17 cellular contexts compared by ENCODE assay signal in the genomic region with DNA sequence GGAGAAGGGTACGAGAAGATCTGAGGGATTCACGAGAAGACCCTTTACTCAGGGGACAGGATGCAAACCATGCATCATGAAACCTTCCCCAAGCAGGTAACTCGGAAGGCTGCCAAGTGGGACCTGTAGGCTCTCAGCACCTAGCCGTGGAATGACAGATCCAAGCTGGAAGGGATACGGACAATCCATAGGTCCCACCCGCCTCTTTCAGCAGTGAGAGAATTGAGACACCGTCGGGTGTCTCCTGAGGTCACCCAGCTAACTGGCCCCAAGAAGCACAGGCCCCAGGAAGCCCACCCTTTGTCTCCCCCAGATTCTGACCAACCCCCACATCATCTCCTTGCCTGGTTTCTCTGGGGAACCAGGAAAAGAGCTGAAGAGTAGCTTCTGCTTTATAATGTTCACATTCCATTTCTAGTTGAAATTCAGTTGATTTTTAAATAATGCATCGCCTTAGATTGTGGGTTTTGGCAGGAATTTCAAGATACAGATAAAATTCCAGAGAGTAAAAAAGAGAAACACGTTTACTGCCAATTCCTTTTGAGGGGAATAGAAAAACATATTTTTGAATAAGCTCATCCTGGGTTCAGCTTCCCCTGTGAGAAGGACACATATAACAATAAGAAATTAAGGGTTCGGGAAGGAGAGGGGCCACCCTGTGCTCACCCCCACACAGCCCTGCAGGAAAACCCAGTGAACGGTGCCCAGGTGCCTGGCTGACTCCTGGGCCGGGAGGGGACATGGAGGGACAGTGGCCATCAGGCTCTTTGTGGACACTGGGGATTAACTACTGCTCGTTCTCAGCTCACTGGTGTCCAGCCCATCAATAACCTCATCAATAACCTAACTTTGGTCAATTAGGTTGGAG. TPM values are rescaled to one million over a fixed set of nuclear protein-coding genes. Genes with fewer than 3 reads are reported as not detected.
A peak's percentile ranks its signal among the peaks of the same experiment; 100 is the strongest.
DNase-seq lines count a peak whose midpoint lies in the region; ATAC-seq, FAIRE-seq and TF ChIP-seq lines count a peak whose summit lies in the region.
"Had no signal": no experiment of that assay in that cellular context is flagged by ENCODE, and none has a peak within 500 bp of the region (broad histone marks: within the 10 kb centered on the region; RNA-seq: fewer than 3 reads in every experiment).

No MANE protein-coding gene starts in this region.

- POLR2A ChIA-PET in K562 (lab: Yijun Ruan, JAX) = interaction anchor here (0.5 to 0.6 kb wide), 2 partner anchors 143 to 146 kb away, joined by 3 to 4 read pairs; no protein-coding TSS in a partner anchor

- peaks cover 3% of the 10 kb centered on the region for H3K9me1 ChIP-seq in K562 (ENCODE audit: control insufficient read depth, insufficient read depth, low read length)

- in situ Hi-C loops in K562 (cut with MboI) = no loop called here

- intact Hi-C loops in Right ventricle myocardium inferior (cut with DNase I) (loop anchor here (5.0 kb wide), 1 partner anchor 1089 kb away; no protein-coding TSS in a partner anchor), K562 (cut with micrococcal nuclease) (no loop called here)

- 2% methylated on average over 14 of the region's 14 CpGs for WGBS in K562 (ENCODE audit: insufficient coverage, low coverage, missing lambda C conversion rate)

- TF ChIP-seq POLR2A in K562 (conservative IDR thresholded peaks at IDR 0.05) = no peak

- BruUV-seq in K562 (replicated peaks; lab: Mats Ljungman, UMichigan) = no TSS peak

- H3K9me3 ChIP-seq in right atrium auricular region = no peaks in the 10 kb centered on the region
- no peaks in the 10 kb centered on the region for H3K9me3 ChIP-seq in K562 (replicated peaks; ENCODE audit: control insufficient read depth, insufficient read depth, low read depth, low read length)
- no peaks in the 10 kb centered on the region for H3K9me3 ChIP-seq in osteoblast (ENCODE audit: low read depth, low read length)

- CTCF ChIA-PET in K562 (lab: Yijun Ruan, JAX; ENCODE audit: low intra/inter-chr PET ratio) = no interaction called here

- H3K4me1 ChIP-seq in right atrium auricular region (peaks cover 0 to 7% of the 10 kb centered on the region in 2 donors), K562 (replicated peaks in 1 of 2; ENCODE audit: control insufficient read depth in 2 of 2, insufficient read depth in 2 of 2, low read length in 2 of 2) (peaks cover 0 to 12% of the 10 kb centered on the region in 2 experiments; a peak in 2 of 5 replicates), osteoblast (ENCODE audit: insufficient read depth, low read length) (peaks cover 33% of the 10 kb centered on the region)
- H3K4me1 ChIP-seq: BLaER1 had no signal

- TF ChIP-seq CTCF in right atrium auricular region (IDR thresholded peaks at IDR 0.05) (no peak), K562 (IDR thresholded peaks at IDR 0.05 in 2 of 3, conservative IDR thresholded peaks at IDR 0.05 in 1 of 3; ENCODE audit: insufficient read depth in 2 of 3, low read depth in 1 of 3, low read length in 3 of 3) (no peak), osteoblast (IDR thresholded peaks at IDR 0.05; ENCODE audit: extremely low read depth, low read depth, low read length) (no peak)

- TF ChIP-seq EP300 in K562 (IDR thresholded peaks at IDR 0.05; ENCODE audit: low read length) = no peak

- H4K20me1 ChIP-seq in K562 (replicated peaks; ENCODE audit: control insufficient read depth, insufficient read depth, low read length) (0 out of 2 replicates have a peak, but pooled peaks cover 6% of the 10 kb centered on the region), osteoblast (ENCODE audit: insufficient read depth, low read length) (no peaks in the 10 kb centered on the region)
- H4K20me1 ChIP-seq: BLaER1 had no signal

- H2AFZ ChIP-seq in K562 (ENCODE audit: low read depth, low read length) = no peak overlapping the region
- H2AFZ ChIP-seq in osteoblast (ENCODE audit: low read length) = no peak overlapping the region

- no peak for TF ChIP-seq RAD21 in K562 (CRISPR knock-in tag; conservative IDR thresholded peaks at IDR 0.05 in 1 of 2, IDR thresholded peaks at IDR 0.05 in 1 of 2)

- DNase-seq in right atrium auricular region (ENCODE audit: low spot score) (peak; percentile 46), Right ventricle myocardium inferior (ENCODE audit: missing footprints) (no peak), K562 (ENCODE audit: extremely low read depth in 1 of 4, low spot score in 3 of 4) (no peak), inferior parietal cortex (ENCODE audit: extremely low spot score) (peak; percentile 4), osteoblast (ENCODE audit: insufficient read length, low spot score, missing footprints) (peak; percentile 78), HuH-7.5 (ENCODE audit: low spot score) (no peak), SW480 (ENCODE audit: low spot score) (no peak)
- DNase-seq: CD8-positive, alpha-beta memory T cell; H7; HFFc6; NCI-H2107; NCI-H524; NCI-H82; OCI-M1; SIG-M5 had no signal

- H3K79me2 ChIP-seq in K562 (ENCODE audit: control insufficient read depth, insufficient read depth, low read length) = no peaks in the 10 kb centered on the region
- H3K79me2 ChIP-seq in osteoblast (ENCODE audit: insufficient read depth, low read length) = no peaks in the 10 kb centered on the region

- FAIRE-seq in K562 (lab: Jason Lieb, UNC) = peak; percentile 51

- H3K9ac ChIP-seq in K562 (ENCODE audit: insufficient read depth in 1 of 2, low read depth in 2 of 2, low read length in 2 of 2) = no peak overlapping the region
- H3K9ac ChIP-seq: BLaER1 had no signal

- no peak for ATAC-seq in Right ventricle myocardium inferior
- no peak for ATAC-seq in K562
- no peak for ATAC-seq in HG03139 (IDR thresholded peaks at IDR 0.05; ENCODE audit: unreplicated experiment)

- H3K4me2 ChIP-seq in K562 (ENCODE audit: insufficient read depth, low read length) (no peak overlapping the region), osteoblast (ENCODE audit: insufficient read depth, low read length) (peak overlapping the region; percentile 26)
- H3K4me2 ChIP-seq: BLaER1 had no signal

- H3K36me3 ChIP-seq in right atrium auricular region (no peaks in the 10 kb centered on the region), K562 (ENCODE audit: control insufficient read depth, insufficient read depth, low read length) (no peaks in the 10 kb centered on the region), osteoblast (ENCODE audit: insufficient read depth, low read length) (no peaks in the 10 kb centered on the region)
- H3K36me3 ChIP-seq: BLaER1 had no signal

- H3K27ac ChIP-seq in right atrium auricular region = no peak overlapping the region
- H3K27ac ChIP-seq in K562 (ENCODE audit: extremely low read depth, low read depth, low read length) = no peak overlapping the region
- H3K27ac ChIP-seq in osteoblast (ENCODE audit: low read depth, low read length) = no peak overlapping the region
- H3K27ac ChIP-seq: BLaER1 had no signal

- H3K4me3 ChIP-seq in right atrium auricular region = no peak overlapping the region
- no peak overlapping the region for H3K4me3 ChIP-seq in K562
- H3K4me3 ChIP-seq in osteoblast (ENCODE audit: insufficient read depth, low read length) = no peak overlapping the region
- H3K4me3 ChIP-seq: BLaER1 had no signal

- no peaks in the 10 kb centered on the region for H3K27me3 ChIP-seq in right atrium auricular region
- H3K27me3 ChIP-seq in K562 (ENCODE audit: control insufficient read depth in 2 of 2, insufficient read depth in 2 of 2, low read length in 2 of 2) = peaks cover 68 to 82% of the 10 kb centered on the region in 2 experiments
- peaks cover 29% of the 10 kb centered on the region for H3K27me3 ChIP-seq in osteoblast (ENCODE audit: insufficient read depth, low read length)

RNA-seq across cellular contexts. Expression of a gene that starts 51.1 kb away (rescaled TPM):
- total RNA-seq in right atrium auricular region (10 to 100 TPM; 21.2 to 21.4 TPM), Right ventricle myocardium inferior (34.2 TPM), K562 (2014; rRNA removed) (138 and 161 TPM in 2 replicates), K562 (2014; rRNA removed; fragmentation: Illumina TruSeq; extraction: Trizol) (127 and 137 TPM in 2 replicates), K562 (2015; rRNA removed; fragmentation: Illumina TruSeq; extraction: Trizol) (122 and 124 TPM in 2 replicates), K562 (2021) (138 and 160 TPM in 2 replicates), osteoblast (32.7 and 39.4 TPM in 2 replicates)
- total RNA-seq in K562 (2011; cell fraction: chromatin; rRNA removed; ENCODE audit: low replicate concordance) = 302 and 367 TPM in 2 replicates
- total RNA-seq in K562 (2011; cell fraction: nucleolus; rRNA removed) = 157 and 179 TPM in 2 replicates
- total RNA-seq in K562 (2011; cell fraction: nucleoplasm; rRNA removed) = 204 and 221 TPM in 2 replicates
- polyA plus RNA-seq in K562 (2011; rRNA removed) (97.8 and 118 TPM in 2 replicates), K562 (2014; fragmentation: Illumina TruSeq; extraction: Trizol) (158 and 167 TPM in 2 replicates), K562 (2014; fragmentation: Nextera tagmentation; extraction: Ambion mirVana) (10 to 100 TPM in 1 of 2 experiments, 1 to 10 TPM in 1; 9.2 to 13.6 TPM), K562 (2014; rRNA removed) (153 and 156 TPM in 2 replicates)
- 65.2 and 68.8 TPM in 2 replicates for polyA plus RNA-seq in K562 (2011; cell fraction: cytosol; rRNA removed)
- polyA plus RNA-seq in K562 (2011; cell fraction: nucleus; rRNA removed) = 184 and 242 TPM in 2 replicates
- 70.0 and 115 TPM in 2 replicates for polyA plus RNA-seq in K562 (2012)
- polyA minus RNA-seq in K562 (2011; rRNA and poly(A)+ RNA removed) = 89.1 and 113 TPM in 2 replicates
- 57.1 and 67.4 TPM in 2 replicates for polyA minus RNA-seq in K562 (2011; cell fraction: cytosol; rRNA and poly(A)+ RNA removed)
- 83.1 and 96.6 TPM in 2 replicates for polyA minus RNA-seq in K562 (2011; cell fraction: nucleus; rRNA and poly(A)+ RNA removed)

RNA-seq across cellular contexts. Expression of a gene that starts 51.4 kb away (rescaled TPM):
- total RNA-seq in right atrium auricular region = 1 to 10 TPM in 1 of 2 donors, under 1 TPM in 1; 0.67 to 1.2 TPM
- 3.2 TPM for total RNA-seq in Right ventricle myocardium inferior
- total RNA-seq in K562 (2011; cell fraction: chromatin; rRNA removed; ENCODE audit: low replicate concordance) = 18.5 and 18.8 TPM in 2 replicates
- total RNA-seq in K562 (2011; cell fraction: nucleolus; rRNA removed) = 8.7 and 11.2 TPM in 2 replicates
- 13.9 and 23.4 TPM in 2 replicates for total RNA-seq in K562 (2011; cell fraction: nucleoplasm; rRNA removed)
- total RNA-seq in K562 (2014; rRNA removed) = 14.4 and 21.2 TPM in 2 replicates
- 6.7 and 9.7 TPM in 2 replicates for total RNA-seq in K562 (2014; rRNA removed; fragmentation: Illumina TruSeq; extraction: Trizol)
- 5.0 TPM in 2 replicates for total RNA-seq in K562 (2015; rRNA removed; fragmentation: Illumina TruSeq; extraction: Trizol)
- total RNA-seq in K562 (2021) = 22.1 and 22.2 TPM in 2 replicates
- polyA plus RNA-seq in K562 (2011; rRNA removed) = 20.0 and 22.6 TPM in 2 replicates
- 16.3 and 47.6 TPM in 2 replicates for polyA plus RNA-seq in K562 (2011; cell fraction: cytosol; rRNA removed)
- 15.9 and 23.7 TPM in 2 replicates for polyA plus RNA-seq in K562 (2011; cell fraction: nucleus; rRNA removed)
- 7.2 and 11.9 TPM in 2 replicates for polyA plus RNA-seq in K562 (2012)
- 7.2 and 8.1 TPM in 2 replicates for polyA plus RNA-seq in K562 (2014; fragmentation: Illumina TruSeq; extraction: Trizol)
- 1 to 10 TPM; 1.3 to 1.8 TPM for polyA plus RNA-seq in K562 (2014; fragmentation: Nextera tagmentation; extraction: Ambion mirVana)
- 13.7 and 19.0 TPM in 2 replicates for polyA plus RNA-seq in K562 (2014; rRNA removed)
- polyA minus RNA-seq in K562 (2011; rRNA and poly(A)+ RNA removed) = 7.1 and 8.6 TPM in 2 replicates
- polyA minus RNA-seq in K562 (2011; cell fraction: cytosol; rRNA and poly(A)+ RNA removed) = 5.7 and 7.3 TPM in 2 replicates
- 6.8 and 9.6 TPM in 2 replicates for polyA minus RNA-seq in K562 (2011; cell fraction: nucleus; rRNA and poly(A)+ RNA removed)
- 8.8 and 9.4 TPM in 2 replicates for total RNA-seq in osteoblast

Comparison
In these comparisons a context has a peak if more than half of its experiments do, and no peak if none do; other contexts are left out.
1. DNase-seq: peak in right atrium auricular region (single experiment), inferior parietal cortex (single experiment) and osteoblast (single experiment); none in Right ventricle myocardium inferior (single experiment), K562 (0 of 4), HuH-7.5 (single experiment) and SW480 (single experiment).